ENCODE assay signal across 8 cellular contexts in genomic region chr11:128956401-128957203, GRCh38. TPM values are rescaled to one million over a fixed set of nuclear protein-coding genes. Genes with fewer than 3 reads are reported as not detected.
DNase-seq lines count a peak whose midpoint lies in the region; ATAC-seq and TF ChIP-seq lines count a peak whose summit lies in the region.

No MANE protein-coding gene starts in this region.

- CTCF ChIA-PET in CD4-positive, alpha-beta memory T cell (lab: Charles Lee; ENCODE audit: partially characterized antibody): interaction anchor here (0.6 to 7.6 kb wide), 20 partner anchors 9 to 800 kb away, joined by 3 to 134 read pairs (median 4); partner anchors contain the start of genes KCNJ5 and TP53AIP1

- H3K27me3 ChIP-seq in CD4-positive, alpha-beta memory T cell (ENCODE audit: insufficient read depth, low read length): no peaks in the 10 kb centered on the region
- H3K27me3 ChIP-seq in brain microvascular endothelial cell (replicated peaks): no peaks in the 10 kb centered on the region

- TF ChIP-seq CTCF in brain microvascular endothelial cell (IDR thresholded peaks at IDR 0.05; ENCODE audit: low read depth, low read length, missing control alignments): peak; percentile 59

- no peaks in the 10 kb centered on the region for H3K36me3 ChIP-seq in CD4-positive, alpha-beta memory T cell (ENCODE audit: insufficient read depth, low read length)
- no peaks in the 10 kb centered on the region for H3K36me3 ChIP-seq in brain microvascular endothelial cell (replicated peaks)

- H3K27ac ChIP-seq in CD4-positive, alpha-beta memory T cell (ENCODE audit: low read depth, low read length): no peak overlapping the region
- no peak overlapping the region for H3K27ac ChIP-seq in brain microvascular endothelial cell

- peaks cover 6 to 14% of the 10 kb centered on the region in 2 donors for H3K27me3 Mint-ChIP-seq in CD4-positive, alpha-beta memory T cell
- peaks cover 32% of the 10 kb centered on the region for H3K27me3 Mint-ChIP-seq in activated T-helper 2 cell treated with anti-CD3 and anti-CD28 coated beads, Interferon-gamma antibody, Interleukin-2, Interleukin-4, amounts not matched to agents 10 μg/mL and 5 μg/mL and 100 μg/mL, durations not matched to agents 14 hours and 24 hours and 36 hours (ENCODE audit: low read depth)

- H3K4me1 Mint-ChIP-seq in CD4-positive, alpha-beta memory T cell: peaks cover 0 to 2% (median under 1%) of the 10 kb centered on the region in 4 donors
- H3K4me1 Mint-ChIP-seq in activated T-helper 2 cell treated with anti-CD3 and anti-CD28 coated beads, Interferon-gamma antibody, Interleukin-2, Interleukin-4, amounts not matched to agents 10 μg/mL and 5 μg/mL and 100 μg/mL, durations not matched to agents 14 hours and 24 hours and 36 hours (ENCODE audit: low read depth): no peaks in the 10 kb centered on the region

- peak; percentile 53 for ATAC-seq in GM18868 (IDR thresholded peaks at IDR 0.05; ENCODE audit: unreplicated experiment)
- ATAC-seq in stimulated activated naive CD8-positive, alpha-beta T cell treated with anti-CD3 and anti-CD28 coated beads, Interleukin-15, Interleukin-2, amounts not matched to agents 100 U/mL and 50 U/mL, for 24 hours: peak; percentile 36

- no peak overlapping the region for H3K27ac Mint-ChIP-seq in CD4-positive, alpha-beta memory T cell
- no peak overlapping the region for H3K27ac Mint-ChIP-seq in activated T-helper 2 cell treated with anti-CD3 and anti-CD28 coated beads, Interferon-gamma antibody, Interleukin-2, Interleukin-4, amounts not matched to agents 10 μg/mL and 5 μg/mL and 100 μg/mL, durations not matched to agents 14 hours and 24 hours and 36 hours

- H3K36me3 Mint-ChIP-seq in CD4-positive, alpha-beta memory T cell: no peaks in the 10 kb centered on the region
- no peaks in the 10 kb centered on the region for H3K36me3 Mint-ChIP-seq in activated T-helper 2 cell treated with anti-CD3 and anti-CD28 coated beads, Interferon-gamma antibody, Interleukin-2, Interleukin-4, amounts not matched to agents 10 μg/mL and 5 μg/mL and 100 μg/mL, durations not matched to agents 14 hours and 24 hours and 36 hours (ENCODE audit: low read depth)

- DNase-seq in CD4-positive, alpha-beta memory T cell: peak in 4 of 5 donors; percentile 34 to 41 (median 38)
- DNase-seq in HK-2 (ENCODE audit: unreplicated experiment) (peak; percentile 2), NCI-H69 (lab: John Stamatoyannopoulos, UW) (peak; percentile 84), brain microvascular endothelial cell (peak; percentile 75), iPS-NIHi7 (ENCODE audit: extremely low spot score) (peak; percentile 79)
- peak; percentile 12 for DNase-seq in stimulated activated naive CD8-positive, alpha-beta T cell treated with anti-CD3 and anti-CD28 coated beads, Interleukin-15, Interleukin-2, amounts not matched to agents 100 U/mL and 50 U/mL, for 24 hours
- DNase-seq in activated T-helper 2 cell treated with anti-CD3 and anti-CD28 coated beads, Interferon-gamma antibody, Interleukin-2, Interleukin-4, amounts not matched to agents 10 μg/mL and 5 μg/mL and 100 μg/mL, durations not matched to agents 14 hours and 24 hours and 36 hours (ENCODE audit: low spot score): no peak

- no peaks in the 10 kb centered on the region for H3K4me1 ChIP-seq in CD4-positive, alpha-beta memory T cell (ENCODE audit: insufficient read depth, low read length)

- H3K9me3 ChIP-seq in CD4-positive, alpha-beta memory T cell (ENCODE audit: control insufficient read depth in 1 of 2, low read length in 2 of 2): no peaks in the 10 kb centered on the region

- in situ Hi-C loops in brain microvascular endothelial cell (cut with HindIII; ENCODE audit: low pct_ligation_motif_present, low sequenced_read_pairs): no loop called here

- intact Hi-C loops in CD4-positive, alpha-beta memory T cell (cut with micrococcal nuclease): loop anchor here (1.0 to 5.0 kb wide), 5 partner anchors 72 to 1114 kb away; no protein-coding TSS in a partner anchor
- intact Hi-C loops in activated T-helper 2 cell treated with anti-CD3 and anti-CD28 coated beads, Interferon-gamma antibody, Interleukin-2, Interleukin-4, amounts not matched to agents 10 μg/mL and 5 μg/mL and 100 μg/mL, durations not matched to agents 14 hours and 24 hours and 36 hours (cut with micrococcal nuclease): loop anchor here (1.0 kb wide), 1 partner anchor 72 kb away; no protein-coding TSS in a partner anchor

- H3K4me3 Mint-ChIP-seq in CD4-positive, alpha-beta memory T cell: no peak overlapping the region
- no peak overlapping the region for H3K4me3 Mint-ChIP-seq in activated T-helper 2 cell treated with anti-CD3 and anti-CD28 coated beads, Interferon-gamma antibody, Interleukin-2, Interleukin-4, amounts not matched to agents 10 μg/mL and 5 μg/mL and 100 μg/mL, durations not matched to agents 14 hours and 24 hours and 36 hours (ENCODE audit: low read depth)

- H3K4me3 ChIP-seq in CD4-positive, alpha-beta memory T cell (ENCODE audit: low read length in 2 of 2): no peak overlapping the region
- H3K4me3 ChIP-seq in brain microvascular endothelial cell (ENCODE audit: low read depth, low read length): no peak overlapping the region

- POLR2A ChIA-PET in CD4-positive, alpha-beta memory T cell (lab: Charles Lee; ENCODE audit: partially characterized antibody): interaction anchor here (0.9 kb wide), 1 partner anchor 71 kb away, joined by 3 read pairs; no protein-coding TSS in a partner anchor

- H3K9me3 Mint-ChIP-seq in CD4-positive, alpha-beta memory T cell: no peaks in the 10 kb centered on the region
- H3K9me3 Mint-ChIP-seq in activated T-helper 2 cell treated with anti-CD3 and anti-CD28 coated beads, Interferon-gamma antibody, Interleukin-2, Interleukin-4, amounts not matched to agents 10 μg/mL and 5 μg/mL and 100 μg/mL, durations not matched to agents 14 hours and 24 hours and 36 hours: no peaks in the 10 kb centered on the region

RNA-seq across cellular contexts. Expression of gene TP53AIP1, which starts 13.9 kb away (rescaled TPM):
- total RNA-seq in CD4-positive, alpha-beta memory T cell: not detected
- not detected for polyA plus RNA-seq in CD4-positive, alpha-beta memory T cell
- not detected in 2 replicates for total RNA-seq in activated T-helper 2 cell treated with anti-CD3 and anti-CD28 coated beads, Interferon-gamma antibody, Interleukin-2, Interleukin-4, amounts not matched to agents 10 μg/mL and 5 μg/mL and 100 μg/mL, durations not matched to agents 14 hours and 24 hours and 36 hours
